ENCODE assay signal across 15 cellular contexts in the genomic region with DNA sequence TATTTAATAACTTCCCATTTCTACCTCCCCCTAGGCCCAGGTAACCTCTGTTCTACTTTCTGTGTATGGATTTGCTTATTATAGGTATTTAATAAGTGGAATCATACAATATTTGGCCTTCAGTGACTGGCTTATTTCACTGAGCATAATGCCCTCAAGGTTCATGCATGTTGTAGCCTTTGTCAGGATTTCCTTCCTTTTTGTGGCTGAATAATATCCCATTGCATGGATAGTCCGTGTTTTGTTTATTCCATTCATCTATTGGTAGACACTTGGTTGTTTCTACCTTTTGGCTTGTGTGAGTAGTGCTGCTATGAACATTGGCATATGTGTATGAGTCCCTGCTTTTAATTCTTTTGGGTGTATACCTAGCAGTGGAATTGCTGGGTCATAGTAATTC. TPM values are rescaled to one million over a fixed set of nuclear protein-coding genes. Genes with fewer than 3 reads are reported as not detected.
A peak's percentile ranks its signal among the peaks of the same experiment; 100 is the strongest.
DNase-seq lines count a peak whose midpoint lies in the region; ATAC-seq and TF ChIP-seq lines count a peak whose summit lies in the region.
"Had no signal": no experiment of that assay in that cellular context is flagged by ENCODE, and none has a peak within 500 bp of the region (broad histone marks: within the 10 kb centered on the region; RNA-seq: fewer than 3 reads in every experiment).

No MANE protein-coding gene starts in this region.

- H3K9me3 ChIP-seq in mammary epithelial cell (replicated peaks; ENCODE audit: insufficient read depth, low read length) (no peaks in the 10 kb centered on the region), vagina (no peaks in the 10 kb centered on the region)
- no peaks in the 10 kb centered on the region for H3K9me3 ChIP-seq in naive thymus-derived CD4-positive, alpha-beta T cell (ENCODE audit: control insufficient read depth in 2 of 3, low read length in 3 of 3)

- POLR2A ChIA-PET in MCF 10A (lab: Yijun Ruan, JAX) = no interaction called here
- POLR2A ChIA-PET in naive thymus-derived CD4-positive, alpha-beta T cell (lab: Charles Lee) = no interaction called here

- intact Hi-C loops in MCF 10A (cut with micrococcal nuclease) = loop anchor here (10.0 kb wide), 1 partner anchor 99 kb away; no protein-coding TSS in a partner anchor
- intact Hi-C loops in mammary epithelial cell (cut with micrococcal nuclease) = no loop called here
- intact Hi-C loops in naive thymus-derived CD4-positive, alpha-beta T cell (cut with micrococcal nuclease) = no loop called here
- intact Hi-C loops in vagina (cut with DNase I) = no loop called here

- peaks cover 98% of the 10 kb centered on the region for H3K79me2 ChIP-seq in mammary epithelial cell (ENCODE audit: insufficient read depth, low read length)

- H3K4me3 Mint-ChIP-seq in MCF 10A (ENCODE audit: unreplicated experiment) (no peak overlapping the region), type B pancreatic cell (no peak overlapping the region)
- H3K4me3 Mint-ChIP-seq in central memory CD8-positive, alpha-beta T cell = peak overlapping the region; percentile 34
- peak overlapping the region in 8 of 10 donors; percentile 4 to 71 (median 52) for H3K4me3 Mint-ChIP-seq in naive thymus-derived CD4-positive, alpha-beta T cell

- H3K27ac Mint-ChIP-seq in MCF 10A (ENCODE audit: low read depth, unreplicated experiment) (peak overlapping the region; percentile 49), type B pancreatic cell (peak overlapping the region; percentile 29)
- H3K27ac Mint-ChIP-seq in central memory CD8-positive, alpha-beta T cell (ENCODE audit: low read depth) = no peak overlapping the region
- peak overlapping the region in 6 of 9 donors; percentile 9 to 65 (median 36) for H3K27ac Mint-ChIP-seq in naive thymus-derived CD4-positive, alpha-beta T cell

- no TSS peak for BruUV-seq in MCF 10A (replicated peaks; lab: Mats Ljungman, UMichigan)
- no TSS peak for BruUV-seq in mammary epithelial cell (replicated peaks; lab: Mats Ljungman, UMichigan)

- TF ChIP-seq CTCF in MCF 10A (IDR thresholded peaks at IDR 0.05; ENCODE audit: unreplicated experiment) = no peak
- no peak for TF ChIP-seq CTCF in mammary epithelial cell (conservative IDR thresholded peaks at IDR 0.05 in 1 of 2, IDR thresholded peaks at IDR 0.05 in 1 of 2; ENCODE audit: extremely low read depth in 1 of 2, insufficient read depth in 1 of 2, low read depth in 1 of 2, low read length in 2 of 2)
- TF ChIP-seq CTCF in type B pancreatic cell (conservative IDR thresholded peaks at IDR 0.05) = no peak
- TF ChIP-seq CTCF in vagina (IDR thresholded peaks at IDR 0.05) = no peak

- H3K36me3 ChIP-seq in mammary epithelial cell (ENCODE audit: insufficient read depth, low read length) (peaks cover 14% of the 10 kb centered on the region), vagina (peaks cover 0 to 15% of the 10 kb centered on the region in 2 donors)
- peaks cover 16 to 66% (median 20%) of the 10 kb centered on the region in 3 experiments for H3K36me3 ChIP-seq in naive thymus-derived CD4-positive, alpha-beta T cell (ENCODE audit: control insufficient read depth in 2 of 3, insufficient read depth in 3 of 3, low read length in 3 of 3)

- H3K27ac ChIP-seq in mammary epithelial cell (ENCODE audit: insufficient read depth, low read depth, low read length) = no peak overlapping the region
- no peak overlapping the region for H3K27ac ChIP-seq in naive thymus-derived CD4-positive, alpha-beta T cell (ENCODE audit: low read depth, low read length)
- H3K27ac ChIP-seq in vagina = no peak overlapping the region

- H3K4me3 ChIP-seq in mammary epithelial cell (replicated peaks in 1 of 3; ENCODE audit: insufficient read depth in 1 of 3, low read depth in 2 of 3, low read length in 3 of 3) (no peak overlapping the region), vagina (no peak overlapping the region)
- no peak overlapping the region for H3K4me3 ChIP-seq in naive thymus-derived CD4-positive, alpha-beta T cell (ENCODE audit: low read length)

- H3K4me1 Mint-ChIP-seq in MCF 10A (ENCODE audit: insufficient read depth, unreplicated experiment) (peaks cover 33% of the 10 kb centered on the region), type B pancreatic cell (ENCODE audit: unreplicated experiment) (peaks cover 64% of the 10 kb centered on the region)
- H3K4me1 Mint-ChIP-seq in central memory CD8-positive, alpha-beta T cell = peaks cover 83% of the 10 kb centered on the region
- peaks cover 68 to 93% (median 89%) of the 10 kb centered on the region in 7 donors for H3K4me1 Mint-ChIP-seq in naive thymus-derived CD4-positive, alpha-beta T cell

- H3K27me3 ChIP-seq in mammary epithelial cell (ENCODE audit: insufficient read depth, low read length) (no peaks in the 10 kb centered on the region), vagina (no peaks in the 10 kb centered on the region)
- H3K27me3 ChIP-seq in naive thymus-derived CD4-positive, alpha-beta T cell (ENCODE audit: control insufficient read depth in 2 of 2, insufficient read depth in 2 of 2, low read length in 2 of 2) = no peaks in the 10 kb centered on the region

- H3K9ac ChIP-seq in mammary epithelial cell (ENCODE audit: insufficient read depth, low read length) = no peak overlapping the region

- H3K4me2 ChIP-seq in mammary epithelial cell (ENCODE audit: insufficient read depth, low read depth, low read length) = no peak overlapping the region

- H4K20me1 ChIP-seq in mammary epithelial cell (ENCODE audit: insufficient read depth, low read length) = peaks cover 52% of the 10 kb centered on the region

- no peaks in the 10 kb centered on the region for H3K27me3 Mint-ChIP-seq in MCF 10A (ENCODE audit: insufficient read depth, unreplicated experiment)
- no peaks in the 10 kb centered on the region for H3K27me3 Mint-ChIP-seq in central memory CD8-positive, alpha-beta T cell
- no peaks in the 10 kb centered on the region for H3K27me3 Mint-ChIP-seq in naive thymus-derived CD4-positive, alpha-beta T cell
- H3K27me3 Mint-ChIP-seq in type B pancreatic cell = no peaks in the 10 kb centered on the region

- CTCF ChIA-PET in MCF 10A (lab: Yijun Ruan, JAX) = no interaction called here
- CTCF ChIA-PET in mammary epithelial cell (lab: Charles Lee; ENCODE audit: low non-redundant PET) = no interaction called here
- CTCF ChIA-PET in naive thymus-derived CD4-positive, alpha-beta T cell (lab: Charles Lee) = no interaction called here

- dilution Hi-C loops in mammary epithelial cell (cut with HindIII; ENCODE audit: low sequenced_read_pairs) = no loop called here

- H2AFZ ChIP-seq in mammary epithelial cell (ENCODE audit: low read depth, low read length) = no peak overlapping the region

- in situ Hi-C loops in mammary epithelial cell (cut with MboI; ENCODE audit: low sequenced_read_pairs in 2 of 2) = no loop called here

- H3K9me3 Mint-ChIP-seq in MCF 10A (ENCODE audit: unreplicated experiment) (no peaks in the 10 kb centered on the region), type B pancreatic cell (no peaks in the 10 kb centered on the region)
- H3K9me3 Mint-ChIP-seq in central memory CD8-positive, alpha-beta T cell = no peaks in the 10 kb centered on the region
- H3K9me3 Mint-ChIP-seq in naive thymus-derived CD4-positive, alpha-beta T cell = no peaks in the 10 kb centered on the region

- H3K36me3 Mint-ChIP-seq in MCF 10A (ENCODE audit: insufficient read depth, unreplicated experiment) (peaks cover 64% of the 10 kb centered on the region), type B pancreatic cell (peaks cover 35% of the 10 kb centered on the region)
- peaks cover 57% of the 10 kb centered on the region for H3K36me3 Mint-ChIP-seq in central memory CD8-positive, alpha-beta T cell (ENCODE audit: insufficient read depth)
- H3K36me3 Mint-ChIP-seq in naive thymus-derived CD4-positive, alpha-beta T cell = peaks cover 0 to 24% (median 13%) of the 10 kb centered on the region in 5 donors

- peaks cover 26% of the 10 kb centered on the region for H3K4me1 ChIP-seq in mammary epithelial cell (ENCODE audit: insufficient read depth, low read length)
- H3K4me1 ChIP-seq in naive thymus-derived CD4-positive, alpha-beta T cell (ENCODE audit: control insufficient read depth in 2 of 2, insufficient read depth in 2 of 2, low read length in 2 of 2) = peaks cover 38 to 43% of the 10 kb centered on the region in 2 donors
- H3K4me1 ChIP-seq in vagina = peaks cover 91% of the 10 kb centered on the region

- no peak for ATAC-seq in central memory CD8-positive, alpha-beta T cell (replicated peaks; ENCODE audit: extremely low read depth, poor library complexity, severe bottlenecking)
- ATAC-seq in naive thymus-derived CD4-positive, alpha-beta T cell = no peak

- DNase-seq in MCF 10A (ENCODE audit: unreplicated experiment) (no peak), mammary epithelial cell (no peak), type B pancreatic cell (ENCODE audit: extremely low spot score, unreplicated experiment) (no peak), vagina (ENCODE audit: extremely low spot score in 2 of 2) (no peak), NCI-H1930 (lab: John Stamatoyannopoulos, UW) (no peak)
- DNase-seq in central memory CD8-positive, alpha-beta T cell (ENCODE audit: low spot score in 2 of 2) = no peak
- no peak for DNase-seq in naive thymus-derived CD4-positive, alpha-beta T cell
- DNase-seq: GOT3, MV-4-11, NCI-H1417 treated with DMSO at 0.1 percent for 48 hours, NCI-H2029 treated with DMSO at 0.1 percent for 48 hours, NCI-H510A, NCI-H82 had no signal

- WGBS in mammary epithelial cell (ENCODE audit: low coverage, missing lambda C conversion rate) = 78% methylated on average over 1 of the region's 1 CpG

- TF ChIP-seq POLR2A in vagina (IDR thresholded peaks at IDR 0.05) = no peak

RNA-seq across cellular contexts. Expression of gene HNRNPM, which starts 9.4 kb away (rescaled TPM):
- 149 and 161 TPM in 2 replicates for total RNA-seq in MCF 10A (2022)
- total RNA-seq in mammary epithelial cell = 100 to 1,000 TPM in 1 of 2 donors, 10 to 100 TPM in 1; 29.2 to 164 TPM
- polyA plus RNA-seq in mammary epithelial cell = 116 TPM
- 100.0 TPM for polyA minus RNA-seq in mammary epithelial cell
- 100 to 1,000 TPM; 175 to 280 (median 272) TPM for total RNA-seq in naive thymus-derived CD4-positive, alpha-beta T cell
- polyA plus RNA-seq in naive thymus-derived CD4-positive, alpha-beta T cell = 100 to 1,000 TPM; 210 to 378 TPM
- 197 and 317 TPM in 2 replicates for total RNA-seq in type B pancreatic cell (ENCODE audit: low replicate concordance)
- 140 TPM for total RNA-seq in vagina

RNA-seq across cellular contexts. Expression of gene MARCHF2, which starts 41.1 kb away (rescaled TPM):
- total RNA-seq in MCF 10A (2022) = 8.3 and 11.5 TPM in 2 replicates
- 10 to 100 TPM; 21.9 to 48.3 TPM for total RNA-seq in mammary epithelial cell
- 22.4 TPM for polyA plus RNA-seq in mammary epithelial cell
- polyA minus RNA-seq in mammary epithelial cell = 33.3 TPM
- total RNA-seq in naive thymus-derived CD4-positive, alpha-beta T cell = 10 to 100 TPM; 18.0 to 42.1 (median 23.4) TPM
- polyA plus RNA-seq in naive thymus-derived CD4-positive, alpha-beta T cell = 10 to 100 TPM; 23.2 to 41.4 TPM
- total RNA-seq in type B pancreatic cell (ENCODE audit: low replicate concordance) = 15.5 and 24.7 TPM in 2 replicates
- total RNA-seq in vagina = 146 TPM

RNA-seq across cellular contexts. Expression of gene PRAM1, which starts 48.2 kb away (rescaled TPM):
- total RNA-seq in MCF 10A (2022) (0.15 TPM in 1 of 2 replicates, not detected in the other), mammary epithelial cell (not detected), type B pancreatic cell (ENCODE audit: low replicate concordance) (0.31 TPM in 2 replicates), vagina (0.49 TPM)
- not detected for polyA plus RNA-seq in mammary epithelial cell
- not detected for polyA minus RNA-seq in mammary epithelial cell
- 10 to 100 TPM in 2 of 5 experiments, 1 to 10 TPM in 3; 1.1 to 82.8 (median 3.9) TPM for total RNA-seq in naive thymus-derived CD4-positive, alpha-beta T cell
- under 1 TPM; 0.12 to 0.34 TPM for polyA plus RNA-seq in naive thymus-derived CD4-positive, alpha-beta T cell
- total RNA-seq: LHCN-M2 had no signal
- polyA plus RNA-seq: AG04450 had no signal

RNA-seq across cellular contexts. Expression of gene ZNF414, which starts 59.7 kb away (rescaled TPM):
- 16.3 and 27.2 TPM in 2 replicates for total RNA-seq in MCF 10A (2022)
- total RNA-seq in mammary epithelial cell = 10 to 100 TPM in 1 of 2 donors, 1 to 10 TPM in 1; 3.5 to 23.2 TPM
- polyA plus RNA-seq in mammary epithelial cell = 7.1 TPM
- polyA minus RNA-seq in mammary epithelial cell = 1.3 TPM
- 10 to 100 TPM; 36.0 to 69.2 (median 60.8) TPM for total RNA-seq in naive thymus-derived CD4-positive, alpha-beta T cell
- 10 to 100 TPM; 20.2 to 25.4 TPM for polyA plus RNA-seq in naive thymus-derived CD4-positive, alpha-beta T cell
- total RNA-seq in type B pancreatic cell (ENCODE audit: low replicate concordance) = 19.9 and 25.4 TPM in 2 replicates
- 27.5 TPM for total RNA-seq in vagina

Comparison
In these comparisons a context has a peak if more than half of its experiments do, and no peak if none do; other contexts are left out.
1. H3K4me3 Mint-ChIP-seq: peak in central memory CD8-positive, alpha-beta T cell (single experiment) and naive thymus-derived CD4-positive, alpha-beta T cell (8 of 10); none in MCF 10A (single experiment) and type B pancreatic cell (single experiment).